Comparison of ENCODE assay signal across 31 cellular contexts in the genomic region with DNA sequence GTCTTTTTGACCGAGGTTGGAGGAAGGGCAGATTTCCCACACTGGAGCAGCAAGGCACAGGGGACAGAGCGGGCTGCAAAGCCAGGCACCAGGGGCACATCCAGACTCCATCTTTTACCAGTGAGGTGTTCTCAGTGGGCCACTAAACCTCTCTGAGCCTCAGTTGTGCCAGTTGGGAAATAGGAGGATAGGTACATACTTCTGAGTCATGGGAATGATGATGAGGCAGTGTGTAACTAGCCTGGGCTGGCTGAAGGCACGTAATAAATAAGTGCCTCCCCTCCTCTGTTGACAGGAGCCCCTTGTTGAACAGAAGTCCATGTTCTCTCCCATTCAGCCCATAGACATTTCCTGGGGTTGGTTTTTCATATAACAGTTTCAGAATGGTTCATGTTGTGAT.
"Had no signal": no experiment of that assay in that cellular context is flagged by ENCODE, and none has a peak within 500 bp of the region (broad histone marks: within the 10 kb centered on the region; RNA-seq: fewer than 3 reads in every experiment).

No MANE protein-coding gene starts in this region.

- ATAC-seq: activated CD4-positive, alpha-beta T cell treated with anti-CD3 and anti-CD28 coated beads for 36 hours; activated CD4-positive, CD25-positive, alpha-beta regulatory T cell treated with anti-CD3 and anti-CD28 coated beads, Interleukin-2, amount 50 U/mL, for 24 hours; activated CD8-positive, alpha-beta memory T cell treated with anti-CD3 and anti-CD28 coated beads, Interleukin-2, amount 10 ng/mL, durations not matched to agents 7 days and 5 days; activated CD8-positive, alpha-beta T cell treated with anti-CD3 and anti-CD28 coated beads, Interleukin-2, amount 10 ng/mL, durations not matched to agents 7 days and 5 days; activated naive CD8-positive, alpha-beta T cell treated with anti-CD3 and anti-CD28 coated beads, Interleukin-2, amount 50 U/mL, for 24 hours had no signal

- DNase-seq: activated CD4-positive, alpha-beta memory T cell treated with anti-CD3 and anti-CD28 coated beads, Interleukin-2, amount 10 ng/mL, durations not matched to agents 7 days and 5 days; activated CD4-positive, alpha-beta T cell treated with anti-CD3 and anti-CD28 coated beads for 1 hour; activated CD4-positive, alpha-beta T cell treated with anti-CD3 and anti-CD28 coated beads for 36 hours; activated CD4-positive, alpha-beta T cell treated with anti-CD3 and anti-CD28 coated beads for 48 hours; activated CD4-positive, alpha-beta T cell treated with anti-CD3 and anti-CD28 coated beads, Interleukin-2, amount 10 ng/mL, durations not matched to agents 7 days and 5 days; activated CD4-positive, alpha-beta T cell treated with anti-CD3 and anti-CD28 coated beads, Interleukin-2, amount 50 U/mL, for 48 hours; activated CD4-positive, CD25-positive, alpha-beta regulatory T cell; activated CD8-positive, alpha-beta memory T cell treated with anti-CD3 and anti-CD28 coated beads for 24 hours; activated CD8-positive, alpha-beta memory T cell treated with anti-CD3 and anti-CD28 coated beads, Interleukin-2, amount 10 ng/mL, durations not matched to agents 7 days and 5 days; activated CD8-positive, alpha-beta memory T cell treated with anti-CD3 and anti-CD28 coated beads, Interleukin-2, amount 50 U/mL, for 48 hours; activated CD8-positive, alpha-beta T cell treated with anti-CD3 and anti-CD28 coated beads, Interleukin-2, amount 10 ng/mL, durations not matched to agents 7 days and 5 days; activated effector memory CD4-positive, alpha-beta T cell treated with Interleukin-2 at 50 U/mL for 16 hours; activated gamma-delta T cell; activated naive CD4-positive, alpha-beta T cell treated with anti-CD3 and anti-CD28 coated beads, Interleukin-2, amount 10 ng/mL, durations not matched to agents 7 days and 5 days; activated naive CD4-positive, alpha-beta T cell treated with Interleukin-2 at 50 U/mL for 16 hours; activated naive CD8-positive, alpha-beta T cell treated with anti-CD3 and anti-CD28 coated beads, Interleukin-2, amount 10 ng/mL, durations not matched to agents 7 days and 5 days; activated naive CD8-positive, alpha-beta T cell treated with anti-CD3 and anti-CD28 coated beads, Interleukin-2, amount 50 U/mL, for 24 hours; activated T-cell treated with anti-CD3 and anti-CD28 coated beads, Interleukin-2, amount 50 U/mL, for 24 hours; activated T-cell treated with anti-CD3 and anti-CD28 coated beads, Interleukin-2, amount 50 U/mL, for 48 hours; amygdala; anterior cingulate cortex; caudate nucleus; cerebellar nuclear complex; T-helper 1 cell; T-helper 2 cell; T-helper 9 cell; WERI-Rb-1 had no signal

- H3K9me3 ChIP-seq: ascending aorta had no signal

- H3K27me3 ChIP-seq: ascending aorta, cardiac muscle cell had no signal

- H3K36me3 ChIP-seq: cardiac muscle cell, WERI-Rb-1 had no signal

- H3K4me3 ChIP-seq: ascending aorta, cardiac muscle cell had no signal

- H3K4me1 ChIP-seq: ascending aorta had no signal

- FAIRE-seq: TTC549 had no signal

- H3K27ac ChIP-seq: ascending aorta, cardiac muscle cell, WERI-Rb-1 had no signal
